Comparison of ENCODE assay signal across 19 cellular contexts in the genomic region with DNA sequence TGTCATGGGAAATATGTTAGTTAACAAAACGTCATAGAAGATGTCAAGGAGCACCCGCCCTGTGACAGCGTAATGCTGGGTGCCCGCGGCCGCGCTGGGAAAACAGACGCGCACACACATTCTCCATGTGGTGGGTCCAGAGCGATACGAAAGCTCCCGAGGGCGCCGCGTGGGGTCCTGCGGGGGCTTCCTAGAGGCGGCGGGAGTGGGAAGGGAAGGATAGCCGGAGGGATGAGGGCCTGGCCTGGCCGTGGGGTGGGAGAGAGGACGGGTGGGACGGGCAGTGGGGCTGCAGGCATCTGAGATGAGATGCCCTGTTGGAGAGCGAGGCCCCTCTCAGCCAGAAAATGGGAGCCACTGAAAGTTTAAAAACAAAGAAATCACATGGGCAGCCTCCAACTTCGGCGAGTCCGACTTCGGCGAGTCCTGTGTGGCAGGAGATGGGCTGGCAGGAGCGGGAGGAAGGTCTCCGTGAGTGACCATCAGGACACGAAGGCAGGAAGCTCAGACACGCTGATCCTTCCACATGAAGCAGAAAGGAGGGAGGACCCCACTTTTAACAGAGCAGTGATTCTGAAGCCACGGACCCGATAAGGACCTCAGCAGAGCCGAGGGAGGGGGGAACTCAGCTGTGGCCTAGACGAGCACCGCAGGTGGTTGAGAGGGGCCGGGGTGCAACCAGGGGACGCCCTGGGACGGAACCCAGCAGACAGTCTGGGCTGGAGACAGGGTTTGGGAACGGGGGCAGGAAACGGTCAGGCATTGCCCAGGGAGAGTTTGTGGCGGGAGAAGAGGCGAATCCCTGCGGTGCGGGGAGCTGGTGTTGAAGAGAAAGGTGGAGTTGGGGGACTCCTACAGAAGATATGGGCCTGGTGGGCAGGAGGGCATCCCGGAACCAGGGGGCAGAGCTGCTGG.
"Had no signal": no experiment of that assay in that cellular context is flagged by ENCODE, and none has a peak within 500 bp of the region (broad histone marks: within the 10 kb centered on the region; RNA-seq: fewer than 3 reads in every experiment).

No MANE protein-coding gene starts in this region.

- H3K36me3 Mint-ChIP-seq: activated naive CD8-positive, alpha-beta T cell had no signal

- H3K9me3 Mint-ChIP-seq: activated B cell treated with CpG ODN at 0.5 μM for 24 hours, nephron progenitor cell had no signal

- H3K27ac ChIP-seq: colonic mucosa, esophagus squamous epithelium, ovary, right lobe of liver, spleen, thoracic aorta, vagina had no signal

- H3K4me3 ChIP-seq: colonic mucosa, esophagus squamous epithelium, ovary, right lobe of liver, spleen, thoracic aorta, vagina had no signal

- H3K4me1 Mint-ChIP-seq: activated B cell treated with CpG ODN at 0.5 μM for 24 hours had no signal

- DNase-seq: activated B cell treated with CpG ODN at 0.5 μM for 24 hours; activated CD4-positive, alpha-beta T cell treated with anti-CD3 and anti-CD28 coated beads for 48 hours; activated CD8-positive, alpha-beta T cell treated with anti-CD3 and anti-CD28 coated beads, Interleukin-2, amount 10 ng/mL, durations not matched to agents 7 days and 5 days; activated gamma-delta T cell treated with Interleukin-2 at 50 U/mL for 16 hours; amniotic stem cell; caudate nucleus; effector CD4-positive, alpha-beta T cell; esophagus squamous epithelium; hippocampal formation; mesendoderm; nephron progenitor cell; right lobe of liver; spleen; T-helper 17 cell had no signal

- H3K4me1 ChIP-seq: colonic mucosa, spleen, vagina had no signal

- H3K27me3 Mint-ChIP-seq: activated B cell treated with CpG ODN at 0.5 μM for 24 hours; activated naive CD8-positive, alpha-beta T cell had no signal

- H3K9me3 ChIP-seq: colonic mucosa, esophagus squamous epithelium, ovary, right lobe of liver, spleen, thoracic aorta, vagina had no signal

- H3K27ac Mint-ChIP-seq: activated B cell treated with CpG ODN at 0.5 μM for 24 hours; activated CD8-positive, alpha-beta T cell treated with anti-CD3 and anti-CD28 coated beads, Interleukin-2, amount 10 ng/mL, durations not matched to agents 7 days and 5 days; activated naive CD8-positive, alpha-beta T cell; nephron progenitor cell; T-helper 17 cell had no signal

- H3K4me3 Mint-ChIP-seq: activated B cell treated with CpG ODN at 0.5 μM for 24 hours; activated CD8-positive, alpha-beta T cell treated with anti-CD3 and anti-CD28 coated beads, Interleukin-2, amount 10 ng/mL, durations not matched to agents 7 days and 5 days; activated naive CD8-positive, alpha-beta T cell; nephron progenitor cell; T-helper 17 cell had no signal

- H3K27me3 ChIP-seq: colonic mucosa, ovary, right lobe of liver, vagina had no signal

- H3K36me3 ChIP-seq: colonic mucosa, esophagus squamous epithelium, ovary, right lobe of liver, spleen, thoracic aorta, vagina had no signal

- ATAC-seq: activated CD8-positive, alpha-beta T cell treated with anti-CD3 and anti-CD28 coated beads, Interleukin-2, amount 10 ng/mL, durations not matched to agents 7 days and 5 days; right lobe of liver; T-helper 17 cell had no signal
